ENCODE assay signal across 26 cellular contexts in genomic region chr12:21888464-21888863, GRCh38. TPM values are rescaled to one million over a fixed set of nuclear protein-coding genes. Genes with fewer than 3 reads are reported as not detected.
"Had no signal": no experiment of that assay in that cellular context is flagged by ENCODE, and none has a peak within 500 bp of the region (broad histone marks: within the 10 kb centered on the region; RNA-seq: fewer than 3 reads in every experiment).

No MANE protein-coding gene starts in this region.

- DNase-seq: Kasumi-1; MM.1S; NCI-H1092 treated with DMSO at 0.1 percent for 48 hours; NCI-H1436; NCI-H187; NCI-H2029; NCI-H2081 treated with DMSO at 0.1 percent for 48 hours; NCI-H2171; NCI-H226; NCI-H446; NCI-H510A; NCI-H524 treated with DMSO at 0.1 percent for 48 hours; NCI-H69; NCI-H774; NK-92 treated with Interleukin-12 subunit alpha and Interleukin-12 subunit beta, amount 100 ng/mL, for 24 hours; PC-3; SHP77 had no signal

- H3K27ac ChIP-seq: HL-60, KMS-11, RWPE1, SJSA1, SK-N-MC had no signal

- H3K27me3 ChIP-seq: SJSA1 had no signal

- H3K4me3 ChIP-seq: K562, SJSA1, SK-N-MC had no signal

- H3K36me3 ChIP-seq: SJSA1 had no signal

- ATAC-seq: K562, Panc1, PC-3 had no signal

- H3K4me1 ChIP-seq: SJSA1 had no signal

- H3K9me3 ChIP-seq: SJSA1 had no signal

RNA-seq across cellular contexts. Expression of gene ABCC9, which starts 52.8 kb away (rescaled TPM):
- total RNA-seq: OCI-LY7 had no signal
- polyA plus RNA-seq: IgD-negative memory B cell had no signal
